26 cellular contexts compared by ENCODE assay signal in the genomic region with DNA sequence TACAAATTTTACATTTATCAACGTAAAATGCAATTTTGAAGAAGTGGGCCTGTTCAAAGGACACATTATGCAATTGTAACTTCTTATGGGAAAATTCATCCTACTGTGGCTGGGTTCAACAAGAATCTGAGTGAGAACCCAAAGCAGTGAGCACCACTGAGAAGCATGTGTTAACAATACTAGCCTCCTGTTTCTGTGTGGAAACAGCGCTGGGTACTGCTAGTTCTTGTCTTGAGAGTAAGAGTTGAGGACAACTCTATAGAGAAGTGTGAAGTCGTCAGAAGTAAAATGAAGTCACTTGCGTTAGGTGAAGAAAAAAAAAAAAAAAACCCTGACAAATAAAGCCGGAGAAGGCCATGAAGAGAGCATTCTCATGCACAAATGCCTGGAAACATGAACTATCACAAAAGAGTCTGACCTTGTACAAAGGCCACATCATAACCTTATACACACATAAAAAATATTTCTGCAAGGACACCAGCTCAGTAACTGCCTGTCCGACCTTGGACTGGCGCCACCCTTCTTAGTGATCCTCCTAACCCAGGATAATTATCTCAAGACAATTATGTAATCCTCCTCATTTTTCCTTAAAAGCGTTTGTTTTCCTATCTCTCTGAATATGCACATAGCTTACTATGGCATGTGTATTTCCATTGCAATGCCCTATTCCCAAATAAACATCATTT.
"Had no signal": no experiment of that assay in that cellular context is flagged by ENCODE, and none has a peak within 500 bp of the region (broad histone marks: within the 10 kb centered on the region; RNA-seq: fewer than 3 reads in every experiment).

No MANE protein-coding gene starts in this region.

- H3K4me1 Mint-ChIP-seq: activated naive CD8-positive, alpha-beta T cell treated with anti-CD3 and anti-CD28 coated beads, Interleukin-2, amount 10 ng/mL, durations not matched to agents 7 days and 5 days had no signal

- H3K9me3 Mint-ChIP-seq: activated naive CD8-positive, alpha-beta T cell treated with anti-CD3 and anti-CD28 coated beads, Interleukin-2, amount 10 ng/mL, durations not matched to agents 7 days and 5 days had no signal

- H3K27ac ChIP-seq: breast epithelium, RWPE1, SJCRH30, VCaP had no signal

- H3K4me3 ChIP-seq: breast epithelium, SJCRH30 had no signal

- H3K4me3 Mint-ChIP-seq: activated CD8-positive, alpha-beta T cell treated with anti-CD3 and anti-CD28 coated beads, Interleukin-2, amount 10 ng/mL, durations not matched to agents 7 days and 5 days; activated naive CD8-positive, alpha-beta T cell treated with anti-CD3 and anti-CD28 coated beads, Interleukin-2, amount 10 ng/mL, durations not matched to agents 7 days and 5 days had no signal

- H3K36me3 Mint-ChIP-seq: activated naive CD8-positive, alpha-beta T cell treated with anti-CD3 and anti-CD28 coated beads, Interleukin-2, amount 10 ng/mL, durations not matched to agents 7 days and 5 days had no signal

- H3K36me3 ChIP-seq: breast epithelium, SJCRH30 had no signal

- H3K27me3 ChIP-seq: breast epithelium, SJCRH30 had no signal

- H3K27ac Mint-ChIP-seq: activated CD8-positive, alpha-beta T cell treated with anti-CD3 and anti-CD28 coated beads, Interleukin-2, amount 10 ng/mL, durations not matched to agents 7 days and 5 days; activated naive CD8-positive, alpha-beta T cell treated with anti-CD3 and anti-CD28 coated beads, Interleukin-2, amount 10 ng/mL, durations not matched to agents 7 days and 5 days had no signal

- H3K9me3 ChIP-seq: breast epithelium, SJCRH30, SK-N-SH had no signal

- H3K4me1 ChIP-seq: breast epithelium, SJCRH30 had no signal

- H3K4me2 ChIP-seq: SK-N-SH had no signal

- H3K9ac ChIP-seq: SK-N-SH had no signal

- ATAC-seq: activated CD4-positive, CD25-positive, alpha-beta regulatory T cell treated with anti-CD3 and anti-CD28 coated beads, Interleukin-2, amount 50 U/mL, for 24 hours; activated CD8-positive, alpha-beta T cell treated with anti-CD3 and anti-CD28 coated beads, Interleukin-2, amount 10 ng/mL, durations not matched to agents 7 days and 5 days; Panc1 had no signal

- DNase-seq: activated CD4-positive, alpha-beta T cell treated with anti-CD3 and anti-CD28 coated beads for 48 hours; activated CD4-positive, alpha-beta T cell treated with anti-CD3 and anti-CD28 coated beads, Interleukin-2, amount 50 U/mL, for 4 hours; activated CD8-positive, alpha-beta memory T cell treated with anti-CD3 and anti-CD28 coated beads, Interleukin-2, amount 50 U/mL, for 48 hours; activated CD8-positive, alpha-beta T cell treated with anti-CD3 and anti-CD28 coated beads, Interleukin-2, amount 10 ng/mL, durations not matched to agents 7 days and 5 days; activated naive CD4-positive, alpha-beta T cell treated with anti-CD3 and anti-CD28 coated beads, Interleukin-2, amount 50 U/mL, for 16 hours; activated naive CD8-positive, alpha-beta T cell treated with anti-CD3 and anti-CD28 coated beads, Interleukin-2, amount 10 ng/mL, durations not matched to agents 7 days and 5 days; activated T-cell treated with anti-CD3 and anti-CD28 coated beads, Interleukin-2, amount 50 U/mL, for 1 hour; aorta; caudate nucleus; NCI-H1092; NCI-H1417; NCI-H1930; NCI-H2171; NCI-H2227 treated with DMSO at 0.1 percent for 48 hours; NCI-H446 treated with DMSO at 0.1 percent for 48 hours; NCI-H524 treated with DMSO at 0.1 percent for 48 hours; NCI-H748 treated with DMSO at 0.1 percent for 48 hours; Right ventricle myocardium superior; SJCRH30; SK-N-SH; T-helper 1 cell had no signal
